In genomic region chr17:47898246-47898645, GRCh38 we compare ENCODE assay signal across 15 cellular contexts. TPM values are rescaled to one million over a fixed set of nuclear protein-coding genes. Genes with fewer than 3 reads are reported as not detected.
DNase-seq lines count a peak whose midpoint lies in the region; TF ChIP-seq lines count a peak whose summit lies in the region.
"Had no signal": no experiment of that assay in that cellular context is flagged by ENCODE, and none has a peak within 500 bp of the region (broad histone marks: within the 10 kb centered on the region; RNA-seq: fewer than 3 reads in every experiment).

No MANE protein-coding gene starts in this region.

- H3K36me3 ChIP-seq in stomach smooth muscle (ENCODE audit: control insufficient read depth in 2 of 2, insufficient read depth in 2 of 2, low read length in 2 of 2) (peaks cover 0 to 2% of the 10 kb centered on the region in 2 donors), osteoblast (ENCODE audit: insufficient read depth, low read length) (no peaks in the 10 kb centered on the region)

- peak overlapping the region; percentile 91 for H3K4me3 Mint-ChIP-seq in activated naive CD4-positive, alpha-beta T cell treated with anti-CD3 and anti-CD28 coated beads, Interleukin-2, amount 50 U/mL, for 24 hours

- H3K9me3 ChIP-seq in stomach smooth muscle (ENCODE audit: control insufficient read depth in 2 of 2, low read length in 2 of 2) (no peaks in the 10 kb centered on the region), osteoblast (ENCODE audit: low read depth, low read length) (no peaks in the 10 kb centered on the region)

- H3K4me1 ChIP-seq in stomach smooth muscle (ENCODE audit: control insufficient read depth, insufficient read depth, low read length) (peaks cover 40% of the 10 kb centered on the region), osteoblast (ENCODE audit: insufficient read depth, low read length) (peaks cover 39% of the 10 kb centered on the region)

- H3K27ac ChIP-seq in dorsolateral prefrontal cortex (peak overlapping the region in 52 of 59 donors; percentile 31 to 100 (median 99)), stomach smooth muscle (ENCODE audit: low read length) (peak overlapping the region; percentile 97), osteoblast (ENCODE audit: low read depth, low read length) (no peak overlapping the region)

- H2AFZ ChIP-seq in osteoblast (ENCODE audit: low read length) = no peak overlapping the region

- no peaks in the 10 kb centered on the region for H3K9me3 Mint-ChIP-seq in activated naive CD4-positive, alpha-beta T cell treated with anti-CD3 and anti-CD28 coated beads, Interleukin-2, amount 50 U/mL, for 24 hours
- H3K9me3 Mint-ChIP-seq: central memory CD8-positive, alpha-beta T cell; WTC11 had no signal

- H3K79me2 ChIP-seq in osteoblast (ENCODE audit: insufficient read depth, low read length) = peaks cover 56% of the 10 kb centered on the region

- peak overlapping the region in 1 of 59 donors; percentile 94 for H3K4me3 ChIP-seq in dorsolateral prefrontal cortex
- H3K4me3 ChIP-seq in stomach smooth muscle (ENCODE audit: low read length in 2 of 2) = no peak overlapping the region
- no peak overlapping the region for H3K4me3 ChIP-seq in osteoblast (ENCODE audit: insufficient read depth, low read length)

- TF ChIP-seq CTCF in dorsolateral prefrontal cortex (IDR thresholded peaks at IDR 0.05 in 54 of 56, conservative IDR thresholded peaks at IDR 0.05 in 2 of 56; ENCODE audit: low read depth in 1 of 56, partially characterized antibody in 56 of 56) (no peak), GM13976 (IDR thresholded peaks at IDR 0.05; ENCODE audit: borderline replicate concordance, control extremely low read depth, extremely low read depth, insufficient read depth, missing control alignments) (no peak), osteoblast (IDR thresholded peaks at IDR 0.05; ENCODE audit: extremely low read depth, low read depth, low read length) (no peak)

- H3K27ac Mint-ChIP-seq in activated naive CD4-positive, alpha-beta T cell treated with anti-CD3 and anti-CD28 coated beads, Interleukin-2, amount 50 U/mL, for 24 hours = no peak overlapping the region

- H3K36me3 Mint-ChIP-seq in activated naive CD4-positive, alpha-beta T cell treated with anti-CD3 and anti-CD28 coated beads, Interleukin-2, amount 50 U/mL, for 24 hours = peaks cover 3% of the 10 kb centered on the region
- H3K36me3 Mint-ChIP-seq: WTC11 had no signal

- in situ Hi-C loops in GM13976 (cut with MboI; ENCODE audit: low sequenced_read_pairs, unreplicated experiment) = no loop called here

- H3K4me1 Mint-ChIP-seq in activated naive CD4-positive, alpha-beta T cell treated with anti-CD3 and anti-CD28 coated beads, Interleukin-2, amount 50 U/mL, for 24 hours = peaks cover 66% of the 10 kb centered on the region

- no peaks in the 10 kb centered on the region for H3K27me3 Mint-ChIP-seq in activated naive CD4-positive, alpha-beta T cell treated with anti-CD3 and anti-CD28 coated beads, Interleukin-2, amount 50 U/mL, for 24 hours
- H3K27me3 Mint-ChIP-seq: central memory CD8-positive, alpha-beta T cell had no signal

- no peak for DNase-seq in activated naive CD4-positive, alpha-beta T cell treated with Interleukin-2 at 50 U/mL for 16 hours
- DNase-seq in NOMO-1 treated with dmso at 0.1 percent for 144 hours (lab: John Stamatoyannopoulos, UW; ENCODE audit: unreplicated experiment) (peak; percentile 29), dorsolateral prefrontal cortex (no peak), GM13976 (ENCODE audit: low spot score) (no peak), osteoblast (ENCODE audit: insufficient read length, low spot score, missing footprints) (no peak), NCI-H2227 (lab: John Stamatoyannopoulos, UW; ENCODE audit: unreplicated experiment) (no peak)
- DNase-seq: activated naive CD4-positive, alpha-beta T cell treated with anti-CD3 and anti-CD28 coated beads, Interleukin-2, amount 50 U/mL, for 16 hours; GDM1; kidney; NCI-H1092; NCI-H2171 had no signal

- H3K4me2 ChIP-seq in osteoblast (ENCODE audit: insufficient read depth, low read length) = no peak overlapping the region

- no peaks in the 10 kb centered on the region for H3K27me3 ChIP-seq in dorsolateral prefrontal cortex
- no peaks in the 10 kb centered on the region for H3K27me3 ChIP-seq in stomach smooth muscle (ENCODE audit: control insufficient read depth in 1 of 2, insufficient read depth in 2 of 2, low read length in 2 of 2)
- H3K27me3 ChIP-seq in osteoblast (ENCODE audit: insufficient read depth, low read length) = no peaks in the 10 kb centered on the region

- intact Hi-C loops in dorsolateral prefrontal cortex (cut with DNase I) = loop anchor here (2.0 to 10.0 kb wide), 4 partner anchors 44 to 253 kb away; partner anchors contain the start of genes CDK5RAP3 (in 1 of the 2), KPNB1 (in 1 of the 2) and PNPO (in 1 of the 2)

- no peaks in the 10 kb centered on the region for H4K20me1 ChIP-seq in osteoblast (ENCODE audit: insufficient read depth, low read length)

- no peak overlapping the region for H3K9ac ChIP-seq in stomach smooth muscle (ENCODE audit: low read length in 2 of 2)

RNA-seq across cellular contexts. Expression of gene SP2, which starts 2.2 kb away (rescaled TPM):
- total RNA-seq in dorsolateral prefrontal cortex = 10 to 100 TPM; 11.5 to 27.4 (median 17.6) TPM
- 2.4 and 2.5 TPM in 2 replicates for total RNA-seq in osteoblast

RNA-seq across cellular contexts. Expression of gene PNPO, which starts 43.1 kb away (rescaled TPM):
- total RNA-seq in dorsolateral prefrontal cortex = 10 to 100 TPM; 30.2 to 62.6 (median 43.4) TPM
- total RNA-seq in osteoblast = 31.5 and 32.4 TPM in 2 replicates

RNA-seq across cellular contexts. Expression of gene SP6, which starts 47.3 kb away (rescaled TPM):
- total RNA-seq in dorsolateral prefrontal cortex (under 1 TPM in 85 of 120 experiments, not detected in 35; 0.10 to 0.62 (median 0.24) TPM), osteoblast (under 0.01 TPM in 2 replicates)

RNA-seq across cellular contexts. Expression of gene SCRN2, which starts 57.2 kb away (rescaled TPM):
- total RNA-seq in dorsolateral prefrontal cortex = 10 to 100 TPM; 18.1 to 42.2 (median 27.6) TPM
- 41.0 and 42.7 TPM in 2 replicates for total RNA-seq in osteoblast

RNA-seq across cellular contexts. Expression of gene PRR15L, which starts 59.4 kb away (rescaled TPM):
- under 1 TPM in 1 of 120 experiments, not detected in 119; 0.33 TPM for total RNA-seq in dorsolateral prefrontal cortex
- not detected in 2 replicates for total RNA-seq in osteoblast
